In the genomic region with DNA sequence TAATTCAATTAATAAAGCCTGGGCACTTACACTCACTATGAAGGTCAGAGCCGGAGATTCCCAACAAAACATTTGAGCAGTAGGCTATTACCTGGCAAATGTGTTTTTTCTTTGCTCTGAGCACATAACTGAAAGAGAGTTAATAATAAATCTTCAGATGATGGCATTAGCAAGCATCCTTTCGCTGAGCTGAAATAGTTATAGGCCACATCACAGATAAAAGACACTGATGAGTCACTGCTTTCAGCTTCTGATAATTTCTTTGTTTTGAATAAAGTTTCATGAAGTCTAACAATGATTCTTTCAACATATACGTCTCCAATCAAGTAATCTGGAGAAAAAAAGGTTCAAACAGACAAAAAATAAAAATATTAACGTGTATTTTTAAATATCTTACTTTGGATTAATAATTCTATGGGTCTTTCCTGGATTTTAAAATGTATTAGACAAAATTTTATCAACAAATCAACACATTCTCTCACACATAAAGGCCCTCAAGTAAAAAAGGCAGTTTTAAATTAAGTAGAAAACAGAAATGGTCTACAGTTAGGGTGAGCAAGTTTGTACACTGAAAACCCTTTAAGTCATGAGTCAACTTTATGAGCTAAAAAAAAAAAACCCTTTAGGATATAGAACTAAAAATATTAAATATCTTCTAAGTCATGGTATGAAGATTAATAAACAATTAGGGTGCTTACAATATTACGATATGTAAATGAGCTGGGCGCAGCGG, we compare ENCODE assay signal across 16 cellular contexts. TPM values are rescaled to one million over a fixed set of nuclear protein-coding genes. Genes with fewer than 3 reads are reported as not detected.
DNase-seq lines count a peak whose midpoint lies in the region; ATAC-seq and TF ChIP-seq lines count a peak whose summit lies in the region.
"Had no signal": no experiment of that assay in that cellular context is flagged by ENCODE, and none has a peak within 500 bp of the region (broad histone marks: within the 10 kb centered on the region; RNA-seq: fewer than 3 reads in every experiment).

No MANE protein-coding gene starts in this region.

- peak overlapping the region; percentile 64 for H3K9ac ChIP-seq in mesenchymal stem cell (ENCODE audit: low read length)

- H3K79me1 ChIP-seq in mesenchymal stem cell (replicated peaks; ENCODE audit: low read length, poor library complexity, severe bottlenecking), result peaks cover 6% of the 10 kb centered on the region

- H3K4me1 Mint-ChIP-seq in nephron progenitor cell, result no peaks in the 10 kb centered on the region
- H3K4me1 Mint-ChIP-seq in activated CD4-positive, alpha-beta memory T cell treated with anti-CD3 and anti-CD28 coated beads, Interleukin-2, amount 10 ng/mL, durations not matched to agents 7 days and 5 days, result peaks cover 5% of the 10 kb centered on the region
- H3K4me1 Mint-ChIP-seq: GM23338 had no signal

- no peak overlapping the region for H4K91ac ChIP-seq in mesenchymal stem cell (ENCODE audit: low read length)

- H3K27ac Mint-ChIP-seq in nephron progenitor cell, result no peak overlapping the region
- H3K27ac Mint-ChIP-seq in activated CD4-positive, alpha-beta memory T cell treated with anti-CD3 and anti-CD28 coated beads, Interleukin-2, amount 10 ng/mL, durations not matched to agents 7 days and 5 days, result no peak overlapping the region
- H3K27ac Mint-ChIP-seq: GM23338 had no signal

- no peak overlapping the region for H3K14ac ChIP-seq in mesenchymal stem cell (ENCODE audit: low read length in 2 of 2)

- no peaks in the 10 kb centered on the region for H3K9me3 Mint-ChIP-seq in nephron progenitor cell
- no peaks in the 10 kb centered on the region for H3K9me3 Mint-ChIP-seq in activated CD4-positive, alpha-beta memory T cell treated with anti-CD3 and anti-CD28 coated beads, Interleukin-2, amount 10 ng/mL, durations not matched to agents 7 days and 5 days
- H3K9me3 Mint-ChIP-seq: CD4-positive, alpha-beta memory T cell; central memory CD8-positive, alpha-beta T cell; GM23338 had no signal

- H2AFZ ChIP-seq in mesenchymal stem cell (ENCODE audit: low read depth, low read length), result no peak overlapping the region
- H2AFZ ChIP-seq: GM23338 had no signal

- no peak overlapping the region for H2BK5ac ChIP-seq in mesenchymal stem cell (ENCODE audit: low read depth, low read length, poor library complexity, severe bottlenecking)

- H2BK15ac ChIP-seq in mesenchymal stem cell (ENCODE audit: low read depth, poor library complexity, severe bottlenecking), result no peak overlapping the region

- POLR2A ChIA-PET in activated CD4-positive, alpha-beta memory T cell treated with anti-CD3 and anti-CD28 coated beads, Interleukin-2, amount 10 ng/mL, durations not matched to agents 7 days and 5 days (lab: Charles Lee), result interaction anchor here (0.7 to 1.9 kb wide), 3 partner anchors 10 to 33 kb away, joined by 3 to 5 read pairs (median 3); partner anchors contain the start of gene LTN1

- no peaks in the 10 kb centered on the region for H3K4me1 ChIP-seq in mesenchymal stem cell (ENCODE audit: control insufficient read depth, insufficient read depth, low read depth, low read length)
- H3K4me1 ChIP-seq in right cardiac atrium (ENCODE audit: control insufficient read depth, insufficient read depth, low read length), result no peaks in the 10 kb centered on the region
- H3K4me1 ChIP-seq: tibial artery had no signal

- H3K4me2 ChIP-seq in mesenchymal stem cell (ENCODE audit: low read length, poor library complexity, severe bottlenecking), result no peak overlapping the region
- H3K4me2 ChIP-seq: GM23338 had no signal

- no peaks in the 10 kb centered on the region for H3K27me3 ChIP-seq in mesenchymal stem cell (ENCODE audit: control insufficient read depth in 1 of 2, insufficient read depth in 1 of 2, low read length in 2 of 2)
- no peaks in the 10 kb centered on the region for H3K27me3 ChIP-seq in right cardiac atrium (ENCODE audit: control insufficient read depth, insufficient read depth)
- H3K27me3 ChIP-seq: tibial artery had no signal

- H3K4ac ChIP-seq in mesenchymal stem cell (ENCODE audit: low read depth in 1 of 2, low read length in 2 of 2), result no peak overlapping the region

- H3K4me3 Mint-ChIP-seq in nephron progenitor cell, result no peak overlapping the region
- H3K4me3 Mint-ChIP-seq in activated CD4-positive, alpha-beta memory T cell treated with anti-CD3 and anti-CD28 coated beads, Interleukin-2, amount 10 ng/mL, durations not matched to agents 7 days and 5 days, result no peak overlapping the region
- H3K4me3 Mint-ChIP-seq: central memory CD8-positive, alpha-beta T cell; GM23338 had no signal

- H3K4me3 ChIP-seq in choroid plexus epithelial cell (ENCODE audit: low read depth, low read length), result no peak overlapping the region
- no peak overlapping the region for H3K4me3 ChIP-seq in mesenchymal stem cell (ENCODE audit: insufficient read depth in 1 of 2, low read depth in 1 of 2, low read length in 2 of 2)
- no peak overlapping the region for H3K4me3 ChIP-seq in right cardiac atrium (ENCODE audit: low read length)
- H3K4me3 ChIP-seq: GM23338, tibial artery had no signal

- no peak for ATAC-seq in right cardiac atrium
- ATAC-seq: GM23338, Panc1, sciatic nerve had no signal

- WGBS in mesenchymal stem cell, result 86% methylated on average over 4 of the region's 7 CpGs
- 84% methylated on average over 7 of the region's 7 CpGs for WGBS in right cardiac atrium

- TF ChIP-seq CTCF in choroid plexus epithelial cell (conservative IDR thresholded peaks at IDR 0.05; ENCODE audit: low read depth, low read length), result no peak
- TF ChIP-seq CTCF in nephron progenitor cell (IDR thresholded peaks at IDR 0.05), result no peak

- peaks cover 3 to 81% of the 10 kb centered on the region in 2 experiments for H3K36me3 ChIP-seq in mesenchymal stem cell (ENCODE audit: control insufficient read depth in 1 of 2, insufficient read depth in 2 of 2, low read depth in 1 of 2, low read length in 2 of 2)

- H2BK120ac ChIP-seq in mesenchymal stem cell (ENCODE audit: low read depth, low read length), result no peak overlapping the region

- no peak overlapping the region for H3K23ac ChIP-seq in mesenchymal stem cell (ENCODE audit: low read length in 2 of 2)

- H3K18ac ChIP-seq in mesenchymal stem cell (ENCODE audit: low read depth in 1 of 2, low read length in 2 of 2), result no peak overlapping the region

- no peaks in the 10 kb centered on the region for H3K27me3 Mint-ChIP-seq in nephron progenitor cell (ENCODE audit: low read depth, poor library complexity)
- H3K27me3 Mint-ChIP-seq in activated CD4-positive, alpha-beta memory T cell treated with anti-CD3 and anti-CD28 coated beads, Interleukin-2, amount 10 ng/mL, durations not matched to agents 7 days and 5 days, result no peaks in the 10 kb centered on the region
- H3K27me3 Mint-ChIP-seq: CD4-positive, alpha-beta memory T cell; central memory CD8-positive, alpha-beta T cell had no signal

- H2AK5ac ChIP-seq in mesenchymal stem cell (ENCODE audit: low read length, severe bottlenecking), result no peak overlapping the region

- CTCF ChIA-PET in activated CD4-positive, alpha-beta memory T cell treated with anti-CD3 and anti-CD28 coated beads, Interleukin-2, amount 10 ng/mL, durations not matched to agents 7 days and 5 days (lab: Charles Lee), result interaction anchor here (0.6 kb wide), 1 partner anchor 11 kb away, joined by 3 read pairs; no protein-coding TSS in a partner anchor

- no peak overlapping the region for H4K8ac ChIP-seq in mesenchymal stem cell (ENCODE audit: low read length)

- no peak overlapping the region for H2BK12ac ChIP-seq in mesenchymal stem cell (ENCODE audit: low read length in 2 of 2)

- H3K27ac ChIP-seq in mesenchymal stem cell (ENCODE audit: low read length, poor library complexity, severe bottlenecking) (peak overlapping the region; percentile 72), right cardiac atrium (ENCODE audit: low read length) (no peak overlapping the region)
- H3K27ac ChIP-seq: tibial artery had no signal

- intact Hi-C loops in right cardiac atrium (cut with DNase I), result no loop called here

- H3K9me3 ChIP-seq in mesenchymal stem cell (ENCODE audit: control insufficient read depth, low read length), result no peaks in the 10 kb centered on the region
- H3K9me3 ChIP-seq in right cardiac atrium (ENCODE audit: control insufficient read depth, low read length), result no peaks in the 10 kb centered on the region
- H3K9me3 ChIP-seq: tibial artery had no signal

- peaks cover 50% of the 10 kb centered on the region for H3K36me3 Mint-ChIP-seq in nephron progenitor cell (ENCODE audit: low read depth)
- peaks cover 58% of the 10 kb centered on the region for H3K36me3 Mint-ChIP-seq in activated CD4-positive, alpha-beta memory T cell treated with anti-CD3 and anti-CD28 coated beads, Interleukin-2, amount 10 ng/mL, durations not matched to agents 7 days and 5 days (ENCODE audit: low read depth)

- DNase-seq in AG20443 (ENCODE audit: low spot score) (peak; percentile 56), M059J (ENCODE audit: low read depth) (peak; percentile 78), choroid plexus epithelial cell (ENCODE audit: low read depth) (peak; percentile 84), mesenchymal stem cell (peak; percentile 78), right cardiac atrium (no peak), nephron progenitor cell (no peak), NCI-H82 (lab: John Stamatoyannopoulos, UW) (no peak)
- DNase-seq in activated CD4-positive, alpha-beta memory T cell treated with anti-CD3 and anti-CD28 coated beads, Interleukin-2, amount 10 ng/mL, durations not matched to agents 7 days and 5 days, result no peak
- DNase-seq: activated T-cell treated with anti-CD3 and anti-CD28 coated beads, Interleukin-2, amount 50 U/mL, for 1 hour; CD4-positive, alpha-beta memory T cell; hippocampal formation; tibial artery had no signal

RNA-seq across cellular contexts. Expression of gene LTN1, which starts 33.1 kb away (rescaled TPM):
- total RNA-seq in M059J (2014; rRNA removed; shearing (Covaris generic)), result 29.6 and 37.0 TPM in 2 replicates
- polyA plus RNA-seq in mesenchymal stem cell (2013, experiment 1 of 2), result 9.0 TPM
- polyA plus RNA-seq in mesenchymal stem cell (2013, experiment 2 of 2), result 9.5 TPM
- 10 to 100 TPM; 17.1 to 20.0 (median 19.0) TPM for total RNA-seq in right cardiac atrium
- polyA plus RNA-seq in right cardiac atrium, result 4.8 TPM
- total RNA-seq in activated CD4-positive, alpha-beta memory T cell treated with anti-CD3 and anti-CD28 coated beads, Interleukin-2, amount 10 ng/mL, durations not matched to agents 7 days and 5 days, result 10 to 100 TPM; 25.8 to 26.5 TPM

RNA-seq across cellular contexts. Expression of gene RWDD2B, which starts 59.6 kb away (rescaled TPM):
- 22.5 and 30.0 TPM in 2 replicates for total RNA-seq in M059J (2014; rRNA removed; shearing (Covaris generic))
- 12.0 TPM for polyA plus RNA-seq in mesenchymal stem cell (2013, experiment 1 of 2)
- 12.3 TPM for polyA plus RNA-seq in mesenchymal stem cell (2013, experiment 2 of 2)
- total RNA-seq in right cardiac atrium, result 10 to 100 TPM; 14.3 to 15.9 (median 15.3) TPM
- polyA plus RNA-seq in right cardiac atrium, result 18.3 TPM
- 1 to 10 TPM; 6.5 to 6.9 TPM for total RNA-seq in activated CD4-positive, alpha-beta memory T cell treated with anti-CD3 and anti-CD28 coated beads, Interleukin-2, amount 10 ng/mL, durations not matched to agents 7 days and 5 days

Comparison
In these comparisons a context has a peak if more than half of its experiments do, and no peak if none do; other contexts are left out.
1. DNase-seq: peak in AG20443 (single experiment), M059J (single experiment), choroid plexus epithelial cell (single experiment) and mesenchymal stem cell (single experiment); none in right cardiac atrium (0 of 3), nephron progenitor cell (single experiment), NCI-H82 (single experiment) and activated CD4-positive, alpha-beta memory T cell treated with anti-CD3 and anti-CD28 coated beads, Interleukin-2, amount 10 ng/mL, durations not matched to agents 7 days and 5 days (single experiment).